Comparison of ENCODE assay signal across 19 cellular contexts in genomic region chr22:17191163-17191562, GRCh38. TPM values are rescaled to one million over a fixed set of nuclear protein-coding genes. Genes with fewer than 3 reads are reported as not detected.
DNase-seq lines count a peak whose midpoint lies in the region; ATAC-seq, FAIRE-seq and TF ChIP-seq lines count a peak whose summit lies in the region.
"Had no signal": no experiment of that assay in that cellular context is flagged by ENCODE, and none has a peak within 500 bp of the region (broad histone marks: within the 10 kb centered on the region; RNA-seq: fewer than 3 reads in every experiment).

No MANE protein-coding gene starts in this region.

- H2BK120ac ChIP-seq in IMR-90 (ENCODE audit: low read depth, low read length) = no peak overlapping the region

- TF ChIP-seq RAD21 in IMR-90 (IDR thresholded peaks at IDR 0.05; ENCODE audit: low read length) = no peak

- peak overlapping the region; percentile 72 for H2AFZ ChIP-seq in IMR-90 (replicated peaks; ENCODE audit: low read length, poor library complexity)

- TF ChIP-seq CTCF in IMR-90 (conservative IDR thresholded peaks at IDR 0.05; ENCODE audit: low read depth, low read length) (no peak), brain microvascular endothelial cell (IDR thresholded peaks at IDR 0.05; ENCODE audit: low read depth, low read length, missing control alignments) (no peak), nephron progenitor cell (IDR thresholded peaks at IDR 0.05) (no peak), GM13977 (IDR thresholded peaks at IDR 0.05; ENCODE audit: extremely low read depth, insufficient read depth, missing control alignments) (no peak)

- peaks cover 4% of the 10 kb centered on the region for H3K27me3 Mint-ChIP-seq in nephron progenitor cell (ENCODE audit: low read depth, poor library complexity)
- no peaks in the 10 kb centered on the region for H3K27me3 Mint-ChIP-seq in activated naive CD4-positive, alpha-beta T cell treated with anti-CD3 and anti-CD28 coated beads for 36 hours (ENCODE audit: low read depth)
- H3K27me3 Mint-ChIP-seq: activated B cell treated with CpG ODN at 0.5 μM for 24 hours; activated naive CD4-positive, alpha-beta T cell treated with anti-CD3 and anti-CD28 coated beads, Interleukin-2, amount 10 ng/mL, durations not matched to agents 7 days and 5 days; CD4-positive, alpha-beta T cell; central memory CD8-positive, alpha-beta T cell; naive thymus-derived CD8-positive, alpha-beta T cell had no signal

- no TSS peak for BruUV-seq in IMR-90 (replicated peaks; lab: Mats Ljungman, UMichigan)

- H3K4me1 ChIP-seq in IMR-90 (ENCODE audit: control insufficient read depth, insufficient read depth, low read length) = peaks cover 2% of the 10 kb centered on the region; the same call in 1 of the 2 replicates
- H3K4me1 ChIP-seq: thyroid gland had no signal

- TF ChIP-seq POLR2A in IMR-90 (IDR thresholded peaks at IDR 0.05; ENCODE audit: low read depth, low read length) = no peak

- DNase-seq in DMS53 (lab: John Stamatoyannopoulos, UW) (peak; percentile 59), IMR-90 (peak; percentile 55), brain microvascular endothelial cell (peak; percentile 53), nephron progenitor cell (no peak), HTR-8/SVneo (ENCODE audit: insufficient read length, low spot score) (no peak), GM13977 (ENCODE audit: low spot score) (no peak)
- DNase-seq in activated naive CD4-positive, alpha-beta T cell treated with Interleukin-2 at 50 U/mL for 16 hours = no peak
- DNase-seq in activated naive CD4-positive, alpha-beta T cell treated with anti-CD3 and anti-CD28 coated beads for 36 hours = no peak
- DNase-seq: activated B cell treated with CpG ODN at 0.5 μM for 24 hours; activated naive CD4-positive, alpha-beta T cell treated with anti-CD3 and anti-CD28 coated beads, Interleukin-2, amount 10 ng/mL, durations not matched to agents 7 days and 5 days; CD4-positive, alpha-beta T cell; GOT3; hypothalamus; NCI-H1417; NCI-H226; stimulated activated CD8-positive, alpha-beta memory T cell treated with anti-CD3 and anti-CD28 coated beads, Interleukin-4, amount 100 ng/mL, for 48 hours; thyroid gland had no signal

- no peak overlapping the region for H3K4me3 ChIP-seq in IMR-90 (ENCODE audit: insufficient read depth, low read depth, low read length)
- H3K4me3 ChIP-seq in brain microvascular endothelial cell (ENCODE audit: low read depth, low read length) = no peak overlapping the region
- H3K4me3 ChIP-seq: thyroid gland had no signal

- H3K27ac Mint-ChIP-seq in nephron progenitor cell = peak overlapping the region; percentile 72
- no peak overlapping the region for H3K27ac Mint-ChIP-seq in activated naive CD4-positive, alpha-beta T cell treated with anti-CD3 and anti-CD28 coated beads for 36 hours
- H3K27ac Mint-ChIP-seq: activated B cell treated with CpG ODN at 0.5 μM for 24 hours; activated naive CD4-positive, alpha-beta T cell treated with anti-CD3 and anti-CD28 coated beads, Interleukin-2, amount 10 ng/mL, durations not matched to agents 7 days and 5 days; CD4-positive, alpha-beta T cell had no signal

- H2BK20ac ChIP-seq in IMR-90 (ENCODE audit: low read depth, low read length) = no peak overlapping the region

- in situ Hi-C loops in IMR-90 (cut with MboI; ENCODE audit: low sequenced_read_pairs) = no loop called here
- in situ Hi-C loops in brain microvascular endothelial cell (cut with HindIII; ENCODE audit: low pct_ligation_motif_present, low sequenced_read_pairs) = no loop called here
- in situ Hi-C loops in GM13977 (cut with MboI; ENCODE audit: low pct_unique_long_range_greater_than_20kb, low sequenced_read_pairs, unreplicated experiment) = loop anchor here (25.0 kb wide), 1 partner anchor 296 kb away; no protein-coding TSS in a partner anchor

- peaks cover 21% of the 10 kb centered on the region for H3K4me1 Mint-ChIP-seq in nephron progenitor cell
- no peaks in the 10 kb centered on the region for H3K4me1 Mint-ChIP-seq in activated naive CD4-positive, alpha-beta T cell treated with anti-CD3 and anti-CD28 coated beads for 36 hours (ENCODE audit: low read depth)
- H3K4me1 Mint-ChIP-seq: activated B cell treated with CpG ODN at 0.5 μM for 24 hours; activated naive CD4-positive, alpha-beta T cell treated with anti-CD3 and anti-CD28 coated beads, Interleukin-2, amount 10 ng/mL, durations not matched to agents 7 days and 5 days had no signal

- no peak overlapping the region for H3K23ac ChIP-seq in IMR-90 (ENCODE audit: low read depth, low read length)

- H3K4me2 ChIP-seq in IMR-90 (ENCODE audit: low read depth, low read length) = no peak overlapping the region; the same call in 1 of the 2 replicates

- H3K9ac ChIP-seq in IMR-90 (ENCODE audit: low read depth, low read length) = no peak overlapping the region

- no peaks in the 10 kb centered on the region for H3K9me3 Mint-ChIP-seq in nephron progenitor cell
- no peaks in the 10 kb centered on the region for H3K9me3 Mint-ChIP-seq in activated naive CD4-positive, alpha-beta T cell treated with anti-CD3 and anti-CD28 coated beads for 36 hours
- H3K9me3 Mint-ChIP-seq: activated B cell treated with CpG ODN at 0.5 μM for 24 hours; activated naive CD4-positive, alpha-beta T cell treated with anti-CD3 and anti-CD28 coated beads, Interleukin-2, amount 10 ng/mL, durations not matched to agents 7 days and 5 days; CD4-positive, alpha-beta T cell; central memory CD8-positive, alpha-beta T cell; naive thymus-derived CD8-positive, alpha-beta T cell had no signal

- no peaks in the 10 kb centered on the region; the same call in 1 of the 2 replicates for H3K27me3 ChIP-seq in IMR-90 (ENCODE audit: control insufficient read depth, insufficient read depth, low read length)
- H3K27me3 ChIP-seq in brain microvascular endothelial cell (replicated peaks) = no peaks in the 10 kb centered on the region
- H3K27me3 ChIP-seq: thyroid gland had no signal

- no peak overlapping the region for H3K14ac ChIP-seq in IMR-90 (replicated peaks; ENCODE audit: low read depth, low read length)

- H3K36me3 ChIP-seq in IMR-90 (ENCODE audit: control insufficient read depth, insufficient read depth, low read length) (no peaks in the 10 kb centered on the region), brain microvascular endothelial cell (replicated peaks) (no peaks in the 10 kb centered on the region)
- H3K36me3 ChIP-seq: thyroid gland had no signal

- no peak overlapping the region for H2BK15ac ChIP-seq in IMR-90 (ENCODE audit: low read depth, low read length)

- ATAC-seq in IMR-90 (ENCODE audit: low read depth) = peak; percentile 81
- ATAC-seq: naive thymus-derived CD8-positive, alpha-beta T cell had no signal

- H3K79me1 ChIP-seq in IMR-90 (ENCODE audit: low read depth in 1 of 2, low read length in 2 of 2) = no peaks in the 10 kb centered on the region

- peaks cover 10% of the 10 kb centered on the region for H3K36me3 Mint-ChIP-seq in nephron progenitor cell (ENCODE audit: low read depth)
- H3K36me3 Mint-ChIP-seq in activated naive CD4-positive, alpha-beta T cell treated with anti-CD3 and anti-CD28 coated beads for 36 hours (ENCODE audit: low read depth) = peaks cover 3% of the 10 kb centered on the region

- no CpG with 5 or more reads among the region's 7 CpGs for WGBS in IMR-90 (ENCODE audit: extremely low coverage in 2 of 2, insufficient read length in 1 of 2), 2 experiments

- no peak overlapping the region for H2BK5ac ChIP-seq in IMR-90 (ENCODE audit: low read depth, low read length, poor library complexity, severe bottlenecking)

- POLR2A ChIA-PET in IMR-90 (lab: Charles Lee; ENCODE audit: unreplicated experiment) = no interaction called here

- CTCF ChIA-PET in IMR-90 (lab: Yijun Ruan, JAX) = interaction anchor here (0.9 to 1.3 kb wide), 2 partner anchors 20 kb away, joined by 4 read pairs; no protein-coding TSS in a partner anchor
- CTCF ChIA-PET in activated naive CD4-positive, alpha-beta T cell treated with anti-CD3 and anti-CD28 coated beads for 36 hours (lab: Charles Lee) = interaction anchor here (1.3 to 2.3 kb wide), 2 partner anchors 14 to 20 kb away, joined by 3 to 8 read pairs; no protein-coding TSS in a partner anchor

- intact Hi-C loops in IMR-90 (cut with micrococcal nuclease) = no loop called here
- intact Hi-C loops in activated naive CD4-positive, alpha-beta T cell treated with anti-CD3 and anti-CD28 coated beads for 36 hours (cut with micrococcal nuclease) = no loop called here

- no peak overlapping the region for H4K8ac ChIP-seq in IMR-90 (ENCODE audit: low read depth in 2 of 2, low read length in 2 of 2)

- H3K56ac ChIP-seq in IMR-90 (ENCODE audit: extremely low read depth, insufficient read depth, low read length) = no peak overlapping the region

- no peak overlapping the region for H3K4me3 Mint-ChIP-seq in nephron progenitor cell
- no peak overlapping the region for H3K4me3 Mint-ChIP-seq in activated naive CD4-positive, alpha-beta T cell treated with anti-CD3 and anti-CD28 coated beads for 36 hours
- H3K4me3 Mint-ChIP-seq: activated B cell treated with CpG ODN at 0.5 μM for 24 hours; activated naive CD4-positive, alpha-beta T cell treated with anti-CD3 and anti-CD28 coated beads, Interleukin-2, amount 10 ng/mL, durations not matched to agents 7 days and 5 days; CD4-positive, alpha-beta T cell; central memory CD8-positive, alpha-beta T cell; naive thymus-derived CD8-positive, alpha-beta T cell had no signal

- no peak overlapping the region for H2AK5ac ChIP-seq in IMR-90 (ENCODE audit: low read depth, low read length)

- no peak overlapping the region for H3K27ac ChIP-seq in IMR-90 (ENCODE audit: insufficient read depth, low read length)
- no peak overlapping the region for H3K27ac ChIP-seq in brain microvascular endothelial cell
- H3K27ac ChIP-seq: thyroid gland had no signal

- no peak overlapping the region for H4K5ac ChIP-seq in IMR-90 (ENCODE audit: low read depth, low read length)

- no peak for FAIRE-seq in HTR-8/SVneo (lab: Jason Lieb, UNC)

- no peak overlapping the region for H3K18ac ChIP-seq in IMR-90 (ENCODE audit: low read depth, low read length)

- no peak overlapping the region for H2AK9ac ChIP-seq in IMR-90 (replicated peaks; ENCODE audit: low read depth, low read length, poor library complexity)

- no peak overlapping the region for H3K4ac ChIP-seq in IMR-90 (ENCODE audit: low read depth, low read length)

- H3K9me3 ChIP-seq in IMR-90 (ENCODE audit: control insufficient read depth, insufficient read depth, low read length) = no peaks in the 10 kb centered on the region
- H3K9me3 ChIP-seq: thyroid gland had no signal

- no peaks in the 10 kb centered on the region for H4K20me1 ChIP-seq in IMR-90 (ENCODE audit: insufficient read depth, low read length)

- H3K9me1 ChIP-seq in IMR-90 (ENCODE audit: insufficient read depth, low read length) = no peaks in the 10 kb centered on the region

- dilution Hi-C loops in IMR-90 (cut with HindIII; ENCODE audit: low sequenced_read_pairs, unreplicated experiment) = no loop called here

- H4K91ac ChIP-seq in IMR-90 (ENCODE audit: insufficient read depth, low read depth, low read length) = no peak overlapping the region

RNA-seq across cellular contexts. Expression of gene ADA2, which starts 28.1 kb away (rescaled TPM):
- under 0.01 TPM in 1 of 2 replicates, not detected in the other for total RNA-seq in IMR-90 (2012; rRNA removed)
- 0.14 and 0.16 TPM in 2 replicates for polyA plus RNA-seq in IMR-90 (2012; rRNA removed)
- 0.25 and 0.29 TPM in 2 replicates for polyA plus RNA-seq in IMR-90 (2012; cell fraction: cytosol; rRNA removed)
- polyA plus RNA-seq in IMR-90 (2012; cell fraction: nucleus; rRNA removed; ENCODE audit: low replicate concordance) = 0.34 and 0.36 TPM in 2 replicates
- 1 to 10 TPM; 1.1 to 1.5 TPM for total RNA-seq in activated naive CD4-positive, alpha-beta T cell treated with anti-CD3 and anti-CD28 coated beads for 36 hours

RNA-seq across cellular contexts. Expression of gene HDHD5, which starts 32.1 kb away (rescaled TPM):
- 31.4 and 31.9 TPM in 2 replicates for total RNA-seq in IMR-90 (2012; rRNA removed)
- polyA plus RNA-seq in IMR-90 (2012; rRNA removed) = 33.5 and 37.5 TPM in 2 replicates
- 44.9 and 60.5 TPM in 2 replicates for polyA plus RNA-seq in IMR-90 (2012; cell fraction: cytosol; rRNA removed)
- polyA plus RNA-seq in IMR-90 (2012; cell fraction: nucleus; rRNA removed; ENCODE audit: low replicate concordance) = 46.5 and 79.9 TPM in 2 replicates
- 10 to 100 TPM; 40.1 to 43.7 TPM for total RNA-seq in activated naive CD4-positive, alpha-beta T cell treated with anti-CD3 and anti-CD28 coated beads for 36 hours

Comparison
In these comparisons a context has a peak if more than half of its experiments do, and no peak if none do; other contexts are left out.
1. DNase-seq: peak in DMS53 (single experiment), IMR-90 (single experiment) and brain microvascular endothelial cell (single experiment); none in nephron progenitor cell (single experiment), HTR-8/SVneo (single experiment), GM13977 (single experiment), activated naive CD4-positive, alpha-beta T cell treated with Interleukin-2 at 50 U/mL for 16 hours (single experiment) and activated naive CD4-positive, alpha-beta T cell treated with anti-CD3 and anti-CD28 coated beads for 36 hours (single experiment).